ENCODE assay signal across 11 cellular contexts in genomic region chr10:35433851-35434426, GRCh38.
A peak's percentile ranks its signal among the peaks of the same experiment; 100 is the strongest.
DNase-seq lines count a peak whose midpoint lies in the region; ATAC-seq and TF ChIP-seq lines count a peak whose summit lies in the region.
"Had no signal": no experiment of that assay in that cellular context is flagged by ENCODE, and none has a peak within 500 bp of the region (broad histone marks: within the 10 kb centered on the region; RNA-seq: fewer than 3 reads in every experiment).

No MANE protein-coding gene starts in this region.

- peak; percentile 28 to 68 for ATAC-seq in natural killer cell treated with Interleukin-12 subunit alpha and Interleukin-12 subunit beta and Interleukin-15 and Interleukin-18, amount 100 ng/mL, for 72 hours
- ATAC-seq in natural killer cell (no peak), GM21367 (IDR thresholded peaks at IDR 0.05; ENCODE audit: unreplicated experiment) (no peak), left ventricle myocardium superior (no peak)

- H3K4me3 Mint-ChIP-seq in natural killer cell treated with Interleukin-12 subunit alpha and Interleukin-12 subunit beta and Interleukin-15 and Interleukin-18, amount 100 ng/mL, for 72 hours = peak overlapping the region; percentile 66
- H3K4me3 Mint-ChIP-seq in natural killer cell = no peak overlapping the region
- H3K4me3 Mint-ChIP-seq: type B pancreatic cell had no signal

- peaks cover 16% of the 10 kb centered on the region for H3K4me1 ChIP-seq in OCI-LY3 (ENCODE audit: low read length)

- no peak overlapping the region for H3K4me3 ChIP-seq in OCI-LY3 (ENCODE audit: low read length)
- no peak overlapping the region for H3K4me3 ChIP-seq in fibroblast of pulmonary artery (replicated peaks; ENCODE audit: low read depth, low read length)

- no peak overlapping the region for H3K9ac ChIP-seq in OCI-LY3 (ENCODE audit: low read length)

- peak overlapping the region; percentile 0 to 20 for H3K27ac Mint-ChIP-seq in natural killer cell treated with Interleukin-12 subunit alpha and Interleukin-12 subunit beta and Interleukin-15 and Interleukin-18, amount 100 ng/mL, for 72 hours
- H3K27ac Mint-ChIP-seq in natural killer cell = peak overlapping the region in 1 of 2 donors; percentile 52
- H3K27ac Mint-ChIP-seq: type B pancreatic cell had no signal

- no peak for DNase-seq in natural killer cell treated with Interleukin-12 subunit alpha and Interleukin-12 subunit beta and Interleukin-15 and Interleukin-18, amount 100 ng/mL, for 72 hours (ENCODE audit: low spot score)
- no peak for DNase-seq in natural killer cell
- peak; percentile 55 for DNase-seq in fibroblast of pulmonary artery (ENCODE audit: low read depth)
- DNase-seq in left ventricle myocardium superior = no peak
- DNase-seq in GF-D8 (lab: John Stamatoyannopoulos, UW) = no peak
- no peak for DNase-seq in UCSD-AML1 (lab: John Stamatoyannopoulos, UW; ENCODE audit: unreplicated experiment)
- DNase-seq: dermis blood vessel endothelial cell, NCI-H774 had no signal

- H3K79me2 ChIP-seq in OCI-LY3 (ENCODE audit: low read length) = peaks cover 19% of the 10 kb centered on the region

- H3K27me3 Mint-ChIP-seq in natural killer cell treated with Interleukin-12 subunit alpha and Interleukin-12 subunit beta and Interleukin-15 and Interleukin-18, amount 100 ng/mL, for 72 hours = no peaks in the 10 kb centered on the region
- H3K27me3 Mint-ChIP-seq in natural killer cell (ENCODE audit: low read depth in 2 of 2) = no peaks in the 10 kb centered on the region
- H3K27me3 Mint-ChIP-seq: type B pancreatic cell had no signal

- H3K36me3 Mint-ChIP-seq in natural killer cell treated with Interleukin-12 subunit alpha and Interleukin-12 subunit beta and Interleukin-15 and Interleukin-18, amount 100 ng/mL, for 72 hours = peaks cover 18% of the 10 kb centered on the region
- H3K36me3 Mint-ChIP-seq in natural killer cell = peaks cover 13% of the 10 kb centered on the region

- H3K4me2 ChIP-seq in OCI-LY3 (ENCODE audit: low read length) = peak overlapping the region; percentile 37

- H4K20me1 ChIP-seq in OCI-LY3 (ENCODE audit: insufficient read depth, low read length) = peaks cover 10% of the 10 kb centered on the region

- H2AFZ ChIP-seq in OCI-LY3 (ENCODE audit: low read depth, low read length) = no peak overlapping the region

- peaks cover 5% of the 10 kb centered on the region for H3K9me3 Mint-ChIP-seq in natural killer cell treated with Interleukin-12 subunit alpha and Interleukin-12 subunit beta and Interleukin-15 and Interleukin-18, amount 100 ng/mL, for 72 hours
- peaks cover 4 to 7% of the 10 kb centered on the region in 2 donors for H3K9me3 Mint-ChIP-seq in natural killer cell

- no peaks in the 10 kb centered on the region for H3K9me3 ChIP-seq in OCI-LY3 (ENCODE audit: insufficient read depth, low read length)

- H3K4me1 Mint-ChIP-seq in natural killer cell treated with Interleukin-12 subunit alpha and Interleukin-12 subunit beta and Interleukin-15 and Interleukin-18, amount 100 ng/mL, for 72 hours (ENCODE audit: low read depth in 2 of 2) = peaks cover 36 to 48% of the 10 kb centered on the region in 2 donors
- peaks cover 54 to 55% of the 10 kb centered on the region in 2 donors for H3K4me1 Mint-ChIP-seq in natural killer cell

- TF ChIP-seq CTCF in natural killer cell (IDR thresholded peaks at IDR 0.05) = no peak
- no peak for TF ChIP-seq CTCF in OCI-LY3 (IDR thresholded peaks at IDR 0.05; ENCODE audit: low read depth, low read length)
- no peak for TF ChIP-seq CTCF in fibroblast of pulmonary artery (IDR thresholded peaks at IDR 0.05; ENCODE audit: low read length, missing control alignments)

- no peaks in the 10 kb centered on the region for H3K27me3 ChIP-seq in OCI-LY3 (ENCODE audit: low read depth, low read length)

- intact Hi-C loops in natural killer cell (cut with micrococcal nuclease) (no loop called here), left ventricle myocardium superior (cut with micrococcal nuclease) (no loop called here)

- H3K36me3 ChIP-seq in OCI-LY3 (replicated peaks; ENCODE audit: low read depth, low read length) = no peaks in the 10 kb centered on the region

- no peak overlapping the region for H3K27ac ChIP-seq in OCI-LY3 (ENCODE audit: low read length)

Comparison
In these comparisons a context has a peak if more than half of its experiments do, and no peak if none do; other contexts are left out.
1. ATAC-seq: peak in natural killer cell treated with Interleukin-12 subunit alpha and Interleukin-12 subunit beta and Interleukin-15 and Interleukin-18, amount 100 ng/mL, for 72 hours (2 of 2); none in natural killer cell (0 of 3), GM21367 (single experiment) and left ventricle myocardium superior (single experiment).